10 cellular contexts compared by ENCODE assay signal in the genomic region with DNA sequence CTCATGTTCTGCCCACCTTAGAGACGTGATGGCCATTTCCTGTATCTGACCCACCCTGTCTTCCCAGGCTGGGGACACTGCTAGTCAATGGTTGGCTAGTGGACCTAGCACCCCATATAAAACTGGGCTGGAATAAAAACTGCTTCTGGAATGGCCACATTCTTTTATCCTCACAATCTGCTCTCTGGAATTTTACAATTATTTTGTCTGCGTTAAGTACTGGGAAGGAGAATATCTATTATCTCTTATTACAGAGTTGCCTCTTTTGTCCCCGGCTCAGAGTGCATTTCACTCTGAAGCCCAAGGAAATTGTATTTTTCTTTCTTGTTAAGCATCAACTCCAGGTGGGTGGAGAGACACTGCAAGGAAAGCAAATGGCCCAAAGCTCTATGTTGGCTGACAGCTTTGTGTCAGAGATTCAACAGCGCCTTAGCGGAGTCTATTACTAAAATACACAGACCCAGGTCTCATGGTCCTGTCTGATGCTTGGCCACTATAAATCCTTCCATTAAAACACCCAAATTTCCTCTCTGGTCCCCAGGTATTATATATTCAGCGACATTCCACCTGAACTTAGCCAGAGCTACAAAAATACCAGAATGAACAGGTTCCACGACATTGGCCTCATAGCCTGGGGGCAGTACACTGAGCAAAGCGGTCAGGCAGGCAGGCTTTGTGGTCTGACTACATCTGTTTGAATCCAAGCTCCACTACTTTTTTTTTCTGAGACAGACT.
DNase-seq lines count a peak whose midpoint lies in the region; ATAC-seq and TF ChIP-seq lines count a peak whose summit lies in the region.
"Had no signal": no experiment of that assay in that cellular context is flagged by ENCODE, and none has a peak within 500 bp of the region (broad histone marks: within the 10 kb centered on the region; RNA-seq: fewer than 3 reads in every experiment).

No MANE protein-coding gene starts in this region.

- no peaks in the 10 kb centered on the region for H3K36me3 Mint-ChIP-seq in CD8-positive, alpha-beta T cell

- H3K9ac ChIP-seq in neuronal stem cell (ENCODE audit: low read depth, low read length, poor library complexity), result no peak overlapping the region

- no peaks in the 10 kb centered on the region for H3K79me1 ChIP-seq in neuronal stem cell (ENCODE audit: low read depth, low read length)

- no peak overlapping the region for H3K4me3 ChIP-seq in CD8-positive, alpha-beta T cell (ENCODE audit: low read depth, low read length)
- H3K4me3 ChIP-seq in epithelial cell of esophagus (ENCODE audit: low read length), result peak overlapping the region; percentile 84
- peak overlapping the region in 1 of 2 donors; percentile 42 for H3K4me3 ChIP-seq in neuronal stem cell (ENCODE audit: low read length in 2 of 2)
- no peak overlapping the region for H3K4me3 ChIP-seq in aorta (ENCODE audit: low read length in 2 of 2)

- DNase-seq in CD8-positive, alpha-beta T cell, result no peak
- DNase-seq in NCI-H146 treated with DMSO at 0.1 percent for 48 hours (lab: John Stamatoyannopoulos, UW; ENCODE audit: unreplicated experiment) (peak; percentile 70), epithelial cell of esophagus (ENCODE audit: low read depth) (peak; percentile 89), neuronal stem cell (ENCODE audit: low spot score) (no peak), NCI-H1105 (lab: John Stamatoyannopoulos, UW) (no peak), aorta (no peak)
- no peak for DNase-seq in stimulated activated CD4-positive, alpha-beta T cell treated with anti-CD3 and anti-CD28 coated beads, Interleukin-15, amount 100 ng/mL, for 24 hours
- DNase-seq in activated CD4-positive, alpha-beta T cell treated with anti-CD3 and anti-CD28 coated beads, Interleukin-2, amount 50 U/mL, for 1 hour, result no peak
- DNase-seq: activated CD8-positive, alpha-beta memory T cell treated with anti-CD3 and anti-CD28 coated beads, Interleukin-2, amount 50 U/mL, for 4 hours; Karpas-422 had no signal

- WGBS in neuronal stem cell (ENCODE audit: extremely low coverage in 2 of 2, insufficient read length in 2 of 2, insufficient replicate concordance in 1 of 2), 2 donors, result no CpG with 5 or more reads among the region's 8 CpGs
- 75 to 85% methylated on average over 8 of the region's 8 CpGs for WGBS in aorta, 2 donors

- peaks cover 9% of the 10 kb centered on the region for H3K4me1 ChIP-seq in CD8-positive, alpha-beta T cell (ENCODE audit: insufficient read depth, low read length)
- H3K4me1 ChIP-seq in neuronal stem cell (ENCODE audit: control insufficient read depth in 2 of 2, insufficient read depth in 1 of 2, low read depth in 1 of 2, low read length in 2 of 2) (peaks cover 26 to 40% of the 10 kb centered on the region in 2 donors), aorta (ENCODE audit: control insufficient read depth in 1 of 2, insufficient read depth in 2 of 2, low read length in 2 of 2) (no peaks in the 10 kb centered on the region)

- H2AFZ ChIP-seq in neuronal stem cell (ENCODE audit: low read length), result peak overlapping the region; percentile 78

- no peaks in the 10 kb centered on the region for H3K36me3 ChIP-seq in CD8-positive, alpha-beta T cell (ENCODE audit: insufficient read depth, low read length)
- H3K36me3 ChIP-seq in neuronal stem cell (replicated peaks in 1 of 2; ENCODE audit: control insufficient read depth in 2 of 2, insufficient read depth in 2 of 2, low read length in 2 of 2) (peaks cover 2 to 41% of the 10 kb centered on the region in 2 donors), aorta (ENCODE audit: control insufficient read depth in 1 of 2, insufficient read depth in 2 of 2, low read length in 1 of 2) (peaks cover 0 to 1% of the 10 kb centered on the region in 2 donors)

- H3K4me2 ChIP-seq in neuronal stem cell (ENCODE audit: insufficient read depth, low read length, poor library complexity, severe bottlenecking), result peak overlapping the region; percentile 65

- H3K23ac ChIP-seq in neuronal stem cell (ENCODE audit: low read depth, low read length, poor library complexity), result no peak overlapping the region

- no peak overlapping the region for H4K91ac ChIP-seq in neuronal stem cell (ENCODE audit: low read depth, low read length, poor library complexity)

- H3K14ac ChIP-seq in neuronal stem cell (ENCODE audit: low read length), result no peak overlapping the region

- H2BK15ac ChIP-seq in neuronal stem cell (ENCODE audit: low read length), result no peak overlapping the region

- H3K27ac ChIP-seq in CD8-positive, alpha-beta T cell (ENCODE audit: low read depth, low read length), result no peak overlapping the region
- H3K27ac ChIP-seq in neuronal stem cell (replicated peaks; ENCODE audit: low read length) (peak overlapping the region; percentile 88), aorta (ENCODE audit: low read depth in 1 of 2, low read length in 2 of 2) (no peak overlapping the region)

- H4K8ac ChIP-seq in neuronal stem cell (ENCODE audit: low read depth, low read length), result no peak overlapping the region

- no peaks in the 10 kb centered on the region for H3K9me3 ChIP-seq in CD8-positive, alpha-beta T cell (ENCODE audit: low read length)
- H3K9me3 ChIP-seq in neuronal stem cell (replicated peaks in 1 of 2; ENCODE audit: control insufficient read depth in 2 of 2, insufficient read depth in 1 of 2, low read depth in 1 of 2, low read length in 2 of 2) (no peaks in the 10 kb centered on the region), aorta (ENCODE audit: control insufficient read depth, low read length) (no peaks in the 10 kb centered on the region)

- peaks cover 20% of the 10 kb centered on the region for H3K4me1 Mint-ChIP-seq in CD8-positive, alpha-beta T cell (ENCODE audit: low read depth)

- H3K27me3 Mint-ChIP-seq in CD8-positive, alpha-beta T cell (ENCODE audit: low read depth), result peaks cover 37% of the 10 kb centered on the region

- H3K27ac Mint-ChIP-seq in CD8-positive, alpha-beta T cell, result no peak overlapping the region

- H3K9me3 Mint-ChIP-seq in CD8-positive, alpha-beta T cell, result no peaks in the 10 kb centered on the region

- no peak for ATAC-seq in CD8-positive, alpha-beta T cell
- no peak for ATAC-seq in aorta (ENCODE audit: low FRiP score)

- H2AK5ac ChIP-seq in neuronal stem cell (ENCODE audit: low read depth, low read length), result no peak overlapping the region

- CTCF ChIA-PET in CD8-positive, alpha-beta T cell (lab: Charles Lee), result no interaction called here

- H3K4me3 Mint-ChIP-seq in CD8-positive, alpha-beta T cell, result peak overlapping the region; percentile 74

- POLR2A ChIA-PET in CD8-positive, alpha-beta T cell (lab: Charles Lee), result no interaction called here

- peaks cover 4% of the 10 kb centered on the region for H3K27me3 ChIP-seq in CD8-positive, alpha-beta T cell (ENCODE audit: insufficient read depth, low read length)
- H3K27me3 ChIP-seq in neuronal stem cell (ENCODE audit: control insufficient read depth in 3 of 3, insufficient read depth in 3 of 3, low read depth in 1 of 3, low read length in 3 of 3) (no peaks in the 10 kb centered on the region), aorta (ENCODE audit: control insufficient read depth in 1 of 2, insufficient read depth in 2 of 2, low read length in 1 of 2) (no peaks in the 10 kb centered on the region)

- no peak overlapping the region for H2BK5ac ChIP-seq in neuronal stem cell (ENCODE audit: low read length)

- H2BK120ac ChIP-seq in neuronal stem cell (ENCODE audit: low read depth, low read length), result no peak overlapping the region

- H2BK12ac ChIP-seq in neuronal stem cell (ENCODE audit: low read length), result no peak overlapping the region

- no peak overlapping the region for H3K4ac ChIP-seq in neuronal stem cell (ENCODE audit: low read length)

- intact Hi-C loops in CD8-positive, alpha-beta T cell (cut with DNase I, micrococcal nuclease), result no loop called here
- intact Hi-C loops in aorta (cut with DNase I), result no loop called here

- TF ChIP-seq CTCF in CD8-positive, alpha-beta T cell (IDR thresholded peaks at IDR 0.05), result no peak
- TF ChIP-seq CTCF in epithelial cell of esophagus (IDR thresholded peaks at IDR 0.05; ENCODE audit: insufficient read depth, low read depth, low read length, missing control alignments), result no peak

- peak overlapping the region; percentile 9 for H3K18ac ChIP-seq in neuronal stem cell (ENCODE audit: low read length)

Comparison
In these comparisons a context has a peak if more than half of its experiments do, and no peak if none do; other contexts are left out.
1. DNase-seq: peak in NCI-H146 treated with DMSO at 0.1 percent for 48 hours (single experiment) and epithelial cell of esophagus (single experiment); none in CD8-positive, alpha-beta T cell (0 of 7), neuronal stem cell (single experiment), NCI-H1105 (single experiment), stimulated activated CD4-positive, alpha-beta T cell treated with anti-CD3 and anti-CD28 coated beads, Interleukin-15, amount 100 ng/mL, for 24 hours (single experiment), aorta (0 of 2) and activated CD4-positive, alpha-beta T cell treated with anti-CD3 and anti-CD28 coated beads, Interleukin-2, amount 50 U/mL, for 1 hour (single experiment).